Comparison of ENCODE assay signal across 39 cellular contexts in genomic region chr1:219778110-219778509, GRCh38.
"Had no signal": no experiment of that assay in that cellular context is flagged by ENCODE, and none has a peak within 500 bp of the region (broad histone marks: within the 10 kb centered on the region; RNA-seq: fewer than 3 reads in every experiment).

No MANE protein-coding gene starts in this region.

- ATAC-seq: activated naive CD4-positive, alpha-beta T cell treated with anti-CD3 and anti-CD28 coated beads, Interleukin-2, amount 50 U/mL, for 72 hours; activated naive CD8-positive, alpha-beta T cell treated with anti-CD3 and anti-CD28 coated beads, Interleukin-2, amount 50 U/mL, for 24 hours; activated T-cell treated with anti-CD3 and anti-CD28 coated beads, Interleukin-2, amount 50 U/mL, for 4 hours; activated T-cell treated with anti-CD3 and anti-CD28 coated beads, Interleukin-2, amount 50 U/mL, for 72 hours; activated T-helper 17 cell treated with anti-CD3 and anti-CD28 coated beads, Interleukin-2, amount 50 U/mL, for 72 hours; body of pancreas had no signal

- H3K4me1 ChIP-seq: adrenal gland, ascending aorta, body of pancreas, breast epithelium had no signal

- FAIRE-seq: astrocyte, bronchial epithelial cell had no signal

- H3K4me3 ChIP-seq: adrenal gland, ascending aorta, body of pancreas, breast epithelium, cardiac muscle cell had no signal

- H3K27ac Mint-ChIP-seq: activated naive CD4-positive, alpha-beta T cell treated with anti-CD3 and anti-CD28 coated beads for 36 hours; activated naive CD4-positive, alpha-beta T cell treated with anti-CD3 and anti-CD28 coated beads, Interleukin-2, amount 10 ng/mL, durations not matched to agents 7 days and 5 days; activated naive CD4-positive, alpha-beta T cell treated with anti-CD3 and anti-CD28 coated beads, Interleukin-2, amount 50 U/mL, for 24 hours; activated naive CD4-positive, alpha-beta T cell treated with anti-CD3 and anti-CD28 coated beads, Interleukin-2, amount 50 U/mL, for 72 hours; activated naive CD8-positive, alpha-beta T cell; activated naive CD8-positive, alpha-beta T cell treated with anti-CD3 and anti-CD28 coated beads for 36 hours; activated naive CD8-positive, alpha-beta T cell treated with anti-CD3 and anti-CD28 coated beads, Interleukin-2, amount 10 ng/mL, durations not matched to agents 7 days and 5 days; activated naive CD8-positive, alpha-beta T cell treated with anti-CD3 and anti-CD28 coated beads, Interleukin-2, amount 50 U/mL, for 24 hours; activated T-cell treated with anti-CD3 and anti-CD28 coated beads, Interleukin-2, amount 50 U/mL, for 24 hours; activated T-cell treated with anti-CD3 and anti-CD28 coated beads, Interleukin-2, amount 50 U/mL, for 72 hours; activated T-helper 1 cell treated with anti-CD3 and anti-CD28 coated beads, Interleukin-12 subunit alpha, Interleukin-12 subunit beta, Interleukin-2, Interleukin-4 antibody, amounts not matched to agents 30 ng/mL and 10 ng/mL and 1 ng/mL, durations not matched to agents 14 hours and 24 hours and 36 hours; activated T-helper 17 cell treated with anti-CD3 and anti-CD28 coated beads, Interleukin-2, amount 50 U/mL, for 72 hours; activated T-helper 2 cell treated with anti-CD3 and anti-CD28 coated beads, Interferon-gamma antibody, Interleukin-2, Interleukin-4, amounts not matched to agents 10 μg/mL and 5 μg/mL and 100 μg/mL, durations not matched to agents 14 hours and 24 hours and 36 hours; brain had no signal

- H3K4me3 Mint-ChIP-seq: activated naive CD4-positive, alpha-beta T cell treated with anti-CD3 and anti-CD28 coated beads for 36 hours; activated naive CD4-positive, alpha-beta T cell treated with anti-CD3 and anti-CD28 coated beads, Interleukin-2, amount 10 ng/mL, durations not matched to agents 7 days and 5 days; activated naive CD4-positive, alpha-beta T cell treated with anti-CD3 and anti-CD28 coated beads, Interleukin-2, amount 50 U/mL, for 24 hours; activated naive CD8-positive, alpha-beta T cell; activated naive CD8-positive, alpha-beta T cell treated with anti-CD3 and anti-CD28 coated beads for 36 hours; activated naive CD8-positive, alpha-beta T cell treated with anti-CD3 and anti-CD28 coated beads, Interleukin-2, amount 10 ng/mL, durations not matched to agents 7 days and 5 days; activated naive CD8-positive, alpha-beta T cell treated with anti-CD3 and anti-CD28 coated beads, Interleukin-2, amount 50 U/mL, for 24 hours; activated T-cell treated with anti-CD3 and anti-CD28 coated beads, Interleukin-2, amount 50 U/mL, for 24 hours; activated T-cell treated with anti-CD3 and anti-CD28 coated beads, Interleukin-2, amount 50 U/mL, for 4 hours; activated T-cell treated with anti-CD3 and anti-CD28 coated beads, Interleukin-2, amount 50 U/mL, for 72 hours; activated T-helper 1 cell treated with anti-CD3 and anti-CD28 coated beads, Interleukin-12 subunit alpha, Interleukin-12 subunit beta, Interleukin-2, Interleukin-4 antibody, amounts not matched to agents 30 ng/mL and 10 ng/mL and 1 ng/mL, durations not matched to agents 14 hours and 24 hours and 36 hours; activated T-helper 17 cell treated with anti-CD3 and anti-CD28 coated beads, Interleukin-2, amount 50 U/mL, for 72 hours; brain; central memory CD8-positive, alpha-beta T cell had no signal

- H3K4me1 Mint-ChIP-seq: activated naive CD4-positive, alpha-beta T cell treated with anti-CD3 and anti-CD28 coated beads, Interleukin-2, amount 10 ng/mL, durations not matched to agents 7 days and 5 days; activated naive CD4-positive, alpha-beta T cell treated with anti-CD3 and anti-CD28 coated beads, Interleukin-2, amount 50 U/mL, for 24 hours; activated naive CD8-positive, alpha-beta T cell treated with anti-CD3 and anti-CD28 coated beads for 36 hours; activated naive CD8-positive, alpha-beta T cell treated with anti-CD3 and anti-CD28 coated beads, Interleukin-2, amount 10 ng/mL, durations not matched to agents 7 days and 5 days; activated naive CD8-positive, alpha-beta T cell treated with anti-CD3 and anti-CD28 coated beads, Interleukin-2, amount 50 U/mL, for 24 hours; activated T-helper 17 cell treated with anti-CD3 and anti-CD28 coated beads, Interleukin-2, amount 50 U/mL, for 72 hours; central memory CD8-positive, alpha-beta T cell had no signal

- H3K36me3 ChIP-seq: adrenal gland, ascending aorta, brain microvascular endothelial cell, breast epithelium, cardiac muscle cell had no signal

- H3K36me3 Mint-ChIP-seq: activated naive CD4-positive, alpha-beta T cell treated with anti-CD3 and anti-CD28 coated beads, Interleukin-2, amount 10 ng/mL, durations not matched to agents 7 days and 5 days; activated naive CD4-positive, alpha-beta T cell treated with anti-CD3 and anti-CD28 coated beads, Interleukin-2, amount 50 U/mL, for 24 hours; activated naive CD4-positive, alpha-beta T cell treated with anti-CD3 and anti-CD28 coated beads, Interleukin-2, amount 50 U/mL, for 72 hours; activated naive CD8-positive, alpha-beta T cell; activated naive CD8-positive, alpha-beta T cell treated with anti-CD3 and anti-CD28 coated beads for 36 hours; activated naive CD8-positive, alpha-beta T cell treated with anti-CD3 and anti-CD28 coated beads, Interleukin-2, amount 10 ng/mL, durations not matched to agents 7 days and 5 days; brain had no signal

- DNase-seq: activated effector memory CD4-positive, alpha-beta T cell treated with anti-CD3 and anti-CD28 coated beads, Interleukin-2, amount 50 U/mL, for 16 hours; activated effector memory CD4-positive, alpha-beta T cell treated with Interleukin-2 at 50 U/mL for 16 hours; activated gamma-delta T cell; activated gamma-delta T cell treated with Interleukin-2 at 50 U/mL for 16 hours; activated naive CD4-positive, alpha-beta T cell; activated naive CD4-positive, alpha-beta T cell treated with anti-CD3 and anti-CD28 coated beads for 36 hours; activated naive CD4-positive, alpha-beta T cell treated with anti-CD3 and anti-CD28 coated beads, Interleukin-2, amount 10 ng/mL, durations not matched to agents 7 days and 5 days; activated naive CD4-positive, alpha-beta T cell treated with anti-CD3 and anti-CD28 coated beads, Interleukin-2, amount 50 U/mL, for 16 hours; activated naive CD4-positive, alpha-beta T cell treated with Interleukin-2 at 50 U/mL for 16 hours; activated naive CD8-positive, alpha-beta T cell treated with anti-CD3 and anti-CD28 coated beads for 36 hours; activated naive CD8-positive, alpha-beta T cell treated with anti-CD3 and anti-CD28 coated beads, Interleukin-2, amount 10 ng/mL, durations not matched to agents 7 days and 5 days; activated naive CD8-positive, alpha-beta T cell treated with anti-CD3 and anti-CD28 coated beads, Interleukin-2, amount 50 U/mL, for 24 hours; activated T-cell treated with anti-CD3 and anti-CD28 coated beads, Interleukin-2, amount 50 U/mL, for 1 hour; activated T-cell treated with anti-CD3 and anti-CD28 coated beads, Interleukin-2, amount 50 U/mL, for 24 hours; activated T-cell treated with anti-CD3 and anti-CD28 coated beads, Interleukin-2, amount 50 U/mL, for 4 hours; activated T-cell treated with anti-CD3 and anti-CD28 coated beads, Interleukin-2, amount 50 U/mL, for 48 hours; activated T-cell treated with anti-CD3 and anti-CD28 coated beads, Interleukin-2, amount 50 U/mL, for 72 hours; adrenal gland; amniotic stem cell; amygdala; anterior cingulate cortex; aorta; body of pancreas; brain microvascular endothelial cell; caudate nucleus; cerebellar nuclear complex had no signal

- H3K27me3 ChIP-seq: adrenal gland, ascending aorta, body of pancreas, brain microvascular endothelial cell, breast epithelium, cardiac muscle cell had no signal

- H3K9me3 ChIP-seq: adrenal gland, ascending aorta, body of pancreas, breast epithelium had no signal

- H3K27ac ChIP-seq: adrenal gland, ascending aorta, body of pancreas, brain microvascular endothelial cell, breast epithelium, cardiac muscle cell had no signal

- H3K9me3 Mint-ChIP-seq: activated naive CD4-positive, alpha-beta T cell treated with anti-CD3 and anti-CD28 coated beads for 36 hours; activated T-cell treated with anti-CD3 and anti-CD28 coated beads, Interleukin-2, amount 50 U/mL, for 24 hours; activated T-helper 1 cell treated with anti-CD3 and anti-CD28 coated beads, Interleukin-12 subunit alpha, Interleukin-12 subunit beta, Interleukin-2, Interleukin-4 antibody, amounts not matched to agents 30 ng/mL and 10 ng/mL and 1 ng/mL, durations not matched to agents 14 hours and 24 hours and 36 hours; activated T-helper 2 cell treated with anti-CD3 and anti-CD28 coated beads, Interferon-gamma antibody, Interleukin-2, Interleukin-4, amounts not matched to agents 10 μg/mL and 5 μg/mL and 100 μg/mL, durations not matched to agents 14 hours and 24 hours and 36 hours had no signal

- H3K27me3 Mint-ChIP-seq: activated naive CD4-positive, alpha-beta T cell treated with anti-CD3 and anti-CD28 coated beads, Interleukin-2, amount 10 ng/mL, durations not matched to agents 7 days and 5 days; activated naive CD4-positive, alpha-beta T cell treated with anti-CD3 and anti-CD28 coated beads, Interleukin-2, amount 50 U/mL, for 24 hours; activated naive CD8-positive, alpha-beta T cell treated with anti-CD3 and anti-CD28 coated beads for 36 hours; activated naive CD8-positive, alpha-beta T cell treated with anti-CD3 and anti-CD28 coated beads, Interleukin-2, amount 10 ng/mL, durations not matched to agents 7 days and 5 days; activated naive CD8-positive, alpha-beta T cell treated with anti-CD3 and anti-CD28 coated beads, Interleukin-2, amount 50 U/mL, for 24 hours; activated T-cell treated with anti-CD3 and anti-CD28 coated beads, Interleukin-2, amount 50 U/mL, for 24 hours; activated T-helper 17 cell treated with anti-CD3 and anti-CD28 coated beads, Interleukin-2, amount 50 U/mL, for 72 hours; central memory CD8-positive, alpha-beta T cell had no signal
